ENCODE assay signal across 7 cellular contexts in genomic region chr3:51385621-51386091, GRCh38. TPM values are rescaled to one million over a fixed set of nuclear protein-coding genes. Genes with fewer than 3 reads are reported as not detected.
DNase-seq lines count a peak whose midpoint lies in the region; ATAC-seq, FAIRE-seq and TF ChIP-seq lines count a peak whose summit lies in the region.

No MANE protein-coding gene starts in this region.

- in situ Hi-C loops in gastrocnemius medialis (cut with MboI; ENCODE audit: low sequenced_read_pairs in 4 of 4), result loop anchor here in 2 of 4 donors (10.0 to 25.0 kb wide), 4 partner anchors 109 to 773 kb away; partner anchors contain the start of genes CISH (in 1 of the 2), MAPKAPK3 (in 1 of the 2) and TEX264 (in 1 of the 2)

- H3K27me3 ChIP-seq in foreskin keratinocyte, result no peaks in the 10 kb centered on the region
- H3K27me3 ChIP-seq in gastrocnemius medialis, result no peaks in the 10 kb centered on the region

- peaks cover 42% of the 10 kb centered on the region for H3K4me1 Mint-ChIP-seq in T-helper 17 cell

- H3K9me3 ChIP-seq in T-helper 17 cell (ENCODE audit: control insufficient read depth, low read length, poor library complexity, severe bottlenecking), result no peaks in the 10 kb centered on the region
- H3K9me3 ChIP-seq in gastrocnemius medialis, result no peaks in the 10 kb centered on the region

- TF ChIP-seq POLR2A in H54 (IDR thresholded peaks at IDR 0.05; ENCODE audit: low read depth, low read length) (peak; percentile 12; the same call in 1 of the 2 replicates), gastrocnemius medialis (IDR thresholded peaks at IDR 0.05) (no peak)

- peak overlapping the region; percentile 96 for H3K4me3 Mint-ChIP-seq in T-helper 17 cell

- ATAC-seq in T-helper 17 cell, result no peak
- ATAC-seq in foreskin keratinocyte, result no peak
- no peak for ATAC-seq in gastrocnemius medialis
- no peak for ATAC-seq in HG03432 (IDR thresholded peaks at IDR 0.05; ENCODE audit: unreplicated experiment)
- ATAC-seq in HG03039 (IDR thresholded peaks at IDR 0.05; ENCODE audit: unreplicated experiment), result no peak

- FAIRE-seq in H54 (lab: Jason Lieb, UNC), result no peak

- H3K36me3 ChIP-seq in gastrocnemius medialis, result peaks cover 0 to 21% of the 10 kb centered on the region in 2 donors

- H3K4me3 ChIP-seq in gastrocnemius medialis, result peak overlapping the region; percentile 70 to 96 (median 83)

- intact Hi-C loops in gastrocnemius medialis (cut with DNase I; ENCODE audit: low total_unique reads), result loop anchor here (2.0 kb wide), 2 partner anchors 285 to 769 kb away; partner anchors contain the start of genes MAPKAPK3 and TEX264

- H3K27ac Mint-ChIP-seq in T-helper 17 cell, result peak overlapping the region; percentile 99

- TF ChIP-seq CTCF in foreskin keratinocyte (conservative IDR thresholded peaks at IDR 0.05) (no peak), gastrocnemius medialis (IDR thresholded peaks at IDR 0.05 in 4 of 5, conservative IDR thresholded peaks at IDR 0.05 in 1 of 5) (no peak)

- H3K36me3 Mint-ChIP-seq in T-helper 17 cell (ENCODE audit: low read depth), result peaks cover 4% of the 10 kb centered on the region

- peaks cover 12% of the 10 kb centered on the region for H3K4me1 ChIP-seq in foreskin keratinocyte
- H3K4me1 ChIP-seq in gastrocnemius medialis, result peaks cover 31 to 34% of the 10 kb centered on the region in 2 donors

- H3K27me3 Mint-ChIP-seq in T-helper 17 cell, result no peaks in the 10 kb centered on the region

- H3K27ac ChIP-seq in foreskin keratinocyte, result peak overlapping the region; percentile 49
- peak overlapping the region; percentile 91 to 98 (median 92) for H3K27ac ChIP-seq in gastrocnemius medialis

- DNase-seq in H54 (ENCODE audit: insufficient read length, low spot score) (no peak), T-helper 17 cell (no peak), foreskin keratinocyte (peak in 1 of 2 donors; percentile 18), gastrocnemius medialis (no peak), superior temporal gyrus (ENCODE audit: extremely low spot score) (no peak)

RNA-seq across cellular contexts. Expression of gene MANF, which starts 0.6 kb away (rescaled TPM):
- total RNA-seq in T-helper 17 cell (10 to 100 TPM; 35.4 to 43.3 TPM), foreskin keratinocyte (195 and 214 TPM in 2 replicates), gastrocnemius medialis (10 to 100 TPM in 3 of 4 donors, 1 to 10 TPM in 1; 4.4 to 19.7 (median 11.5) TPM)
- polyA plus RNA-seq in foreskin keratinocyte, result 266 and 289 TPM in 2 replicates

RNA-seq across cellular contexts. Expression of gene RBM15B, which starts 5.4 kb away (rescaled TPM):
- 10 to 100 TPM; 28.2 to 31.1 TPM for total RNA-seq in T-helper 17 cell
- total RNA-seq in foreskin keratinocyte, result 29.5 and 33.2 TPM in 2 replicates
- polyA plus RNA-seq in foreskin keratinocyte, result 18.6 and 20.0 TPM in 2 replicates
- 10 to 100 TPM in 1 of 4 donors, 1 to 10 TPM in 3; 4.9 to 13.7 (median 8.9) TPM for total RNA-seq in gastrocnemius medialis
